ENCODE assay signal across 24 cellular contexts in genomic region chr5:125582358-125582757, GRCh38.
DNase-seq lines count a peak whose midpoint lies in the region; ATAC-seq and TF ChIP-seq lines count a peak whose summit lies in the region.
"Had no signal": no experiment of that assay in that cellular context is flagged by ENCODE, and none has a peak within 500 bp of the region (broad histone marks: within the 10 kb centered on the region; RNA-seq: fewer than 3 reads in every experiment).

No MANE protein-coding gene starts in this region.

- H2AK5ac ChIP-seq in mesenchymal stem cell (ENCODE audit: low read length, severe bottlenecking), result no peak overlapping the region

- no peak overlapping the region for H3K27ac ChIP-seq in GM23248
- no peak overlapping the region for H3K27ac ChIP-seq in mesenchymal stem cell (ENCODE audit: low read length, poor library complexity, severe bottlenecking)
- no peak overlapping the region for H3K27ac ChIP-seq in GM23338 (ENCODE audit: low read depth)
- H3K27ac ChIP-seq: dorsolateral prefrontal cortex, gastrocnemius medialis, upper lobe of left lung had no signal

- no peak overlapping the region for H4K8ac ChIP-seq in mesenchymal stem cell (ENCODE audit: low read length)

- H2AFZ ChIP-seq in GM23248 (no peak overlapping the region), mesenchymal stem cell (ENCODE audit: low read depth, low read length) (no peak overlapping the region), GM23338 (no peak overlapping the region)

- H3K27ac Mint-ChIP-seq in activated naive CD4-positive, alpha-beta T cell treated with anti-CD3 and anti-CD28 coated beads, Interleukin-2, amount 10 ng/mL, durations not matched to agents 7 days and 5 days, result no peak overlapping the region
- H3K27ac Mint-ChIP-seq in GM23338, result no peak overlapping the region
- H3K27ac Mint-ChIP-seq: activated CD8-positive, alpha-beta T cell treated with anti-CD3 and anti-CD28 coated beads, Interleukin-2, amount 10 ng/mL, durations not matched to agents 7 days and 5 days; activated naive CD8-positive, alpha-beta T cell; IgD-negative memory B cell; immature natural killer cell; natural killer cell treated with Interleukin-12 subunit alpha and Interleukin-12 subunit beta and Interleukin-15 and Interleukin-18, amount 100 ng/mL, for 72 hours had no signal

- H3K4me1 Mint-ChIP-seq in activated naive CD4-positive, alpha-beta T cell treated with anti-CD3 and anti-CD28 coated beads, Interleukin-2, amount 10 ng/mL, durations not matched to agents 7 days and 5 days, result no peaks in the 10 kb centered on the region
- peaks cover 3% of the 10 kb centered on the region; the same call in 2 of the 3 replicates for H3K4me1 Mint-ChIP-seq in GM23338
- H3K4me1 Mint-ChIP-seq: IgD-negative memory B cell, immature natural killer cell had no signal

- no peak overlapping the region for H3K4ac ChIP-seq in mesenchymal stem cell (ENCODE audit: low read depth in 1 of 2, low read length in 2 of 2)

- H3K9me2 ChIP-seq in GM23248 (ENCODE audit: insufficient read depth) (no peaks in the 10 kb centered on the region), GM23338 (ENCODE audit: insufficient read depth) (peaks cover 5% of the 10 kb centered on the region; the same call in 1 of the 2 replicates)

- H3K4me2 ChIP-seq in GM23248 (ENCODE audit: unreplicated experiment) (no peak overlapping the region), mesenchymal stem cell (ENCODE audit: low read length, poor library complexity, severe bottlenecking) (no peak overlapping the region), GM23338 (no peak overlapping the region)

- no peaks in the 10 kb centered on the region for H3K27me3 Mint-ChIP-seq in activated naive CD4-positive, alpha-beta T cell treated with anti-CD3 and anti-CD28 coated beads, Interleukin-2, amount 10 ng/mL, durations not matched to agents 7 days and 5 days
- peaks cover 2% of the 10 kb centered on the region for H3K27me3 Mint-ChIP-seq in GM23338 (ENCODE audit: insufficient read depth, low read depth, poor library complexity)
- H3K27me3 Mint-ChIP-seq: activated naive CD8-positive, alpha-beta T cell had no signal

- H3K23ac ChIP-seq in mesenchymal stem cell (ENCODE audit: low read length in 2 of 2), result no peak overlapping the region

- 12 to 29% methylated on average over 1 of the region's 1 CpG for WGBS in GM23248 (ENCODE audit: low coverage in 1 of 2, low lambda C conversion rate in 2 of 2, missing lambda C conversion rate in 2 of 2), 2 experiments
- WGBS in mesenchymal stem cell, result no CpG with 5 or more reads among the region's 1 CpG

- ATAC-seq in GM23338, result no peak
- ATAC-seq: activated CD8-positive, alpha-beta T cell treated with anti-CD3 and anti-CD28 coated beads, Interleukin-2, amount 10 ng/mL, durations not matched to agents 7 days and 5 days; natural killer cell treated with Interleukin-12 subunit alpha and Interleukin-12 subunit beta and Interleukin-15 and Interleukin-18, amount 100 ng/mL, for 72 hours had no signal

- no peak overlapping the region for H4K91ac ChIP-seq in mesenchymal stem cell (ENCODE audit: low read length)

- TF ChIP-seq CTCF in fibroblast of villous mesenchyme (IDR thresholded peaks at IDR 0.05; ENCODE audit: insufficient read depth, low read depth, low read length), result no peak
- TF ChIP-seq CTCF in GM23338 (conservative IDR thresholded peaks at IDR 0.05; ENCODE audit: low read depth in 2 of 2), result no peak

- no peak overlapping the region for H2BK120ac ChIP-seq in mesenchymal stem cell (ENCODE audit: low read depth, low read length)

- H3K14ac ChIP-seq in mesenchymal stem cell (ENCODE audit: low read length in 2 of 2), result no peak overlapping the region

- in situ Hi-C loops in GM23248 (cut with MboI), result no loop called here

- CTCF ChIA-PET in activated naive CD4-positive, alpha-beta T cell treated with anti-CD3 and anti-CD28 coated beads, Interleukin-2, amount 10 ng/mL, durations not matched to agents 7 days and 5 days (lab: Charles Lee), result no interaction called here

- H3K79me1 ChIP-seq in mesenchymal stem cell (replicated peaks; ENCODE audit: low read length, poor library complexity, severe bottlenecking), result no peaks in the 10 kb centered on the region

- no peak overlapping the region for H3K4me3 ChIP-seq in GM23248
- H3K4me3 ChIP-seq in fibroblast of villous mesenchyme (ENCODE audit: low read depth, low read length), result no peak overlapping the region
- H3K4me3 ChIP-seq in mesenchymal stem cell (ENCODE audit: insufficient read depth in 1 of 2, low read depth in 1 of 2, low read length in 2 of 2), result no peak overlapping the region
- H3K4me3 ChIP-seq in GM23338, result no peak overlapping the region
- H3K4me3 ChIP-seq: dorsolateral prefrontal cortex, gastrocnemius medialis, upper lobe of left lung had no signal

- peaks cover 14% of the 10 kb centered on the region for H3K27me3 ChIP-seq in GM23248 (replicated peaks; ENCODE audit: insufficient read depth)
- H3K27me3 ChIP-seq in mesenchymal stem cell (ENCODE audit: control insufficient read depth in 1 of 2, insufficient read depth in 1 of 2, low read length in 2 of 2), result no peaks in the 10 kb centered on the region
- H3K27me3 ChIP-seq in GM23338 (ENCODE audit: insufficient read depth), result no peaks in the 10 kb centered on the region
- H3K27me3 ChIP-seq: dorsolateral prefrontal cortex, gastrocnemius medialis, upper lobe of left lung had no signal

- peaks cover 13% of the 10 kb centered on the region; the same call in 1 of the 2 replicates for H3K4me1 ChIP-seq in GM23248 (ENCODE audit: insufficient read depth)
- no peaks in the 10 kb centered on the region for H3K4me1 ChIP-seq in mesenchymal stem cell (ENCODE audit: control insufficient read depth, insufficient read depth, low read depth, low read length)
- H3K4me1 ChIP-seq in GM23338 (ENCODE audit: insufficient read depth), result 0 out of 2 replicates have a peak, but pooled peaks cover 5% of the 10 kb centered on the region

- H2BK5ac ChIP-seq in mesenchymal stem cell (ENCODE audit: low read depth, low read length, poor library complexity, severe bottlenecking), result no peak overlapping the region

- H3K9me3 ChIP-seq in GM23248 (ENCODE audit: low read depth), result no peaks in the 10 kb centered on the region
- no peaks in the 10 kb centered on the region for H3K9me3 ChIP-seq in mesenchymal stem cell (ENCODE audit: control insufficient read depth, low read length)
- H3K9me3 ChIP-seq: gastrocnemius medialis, upper lobe of left lung had no signal

- H3K79me2 ChIP-seq in GM23248 (ENCODE audit: insufficient read depth), result no peaks in the 10 kb centered on the region
- H3K79me2 ChIP-seq in GM23338 (replicated peaks; ENCODE audit: insufficient read depth), result no peaks in the 10 kb centered on the region

- H3K36me3 Mint-ChIP-seq in activated naive CD4-positive, alpha-beta T cell treated with anti-CD3 and anti-CD28 coated beads, Interleukin-2, amount 10 ng/mL, durations not matched to agents 7 days and 5 days, result no peaks in the 10 kb centered on the region
- peaks cover 4% of the 10 kb centered on the region; the same call in 2 of the 3 replicates for H3K36me3 Mint-ChIP-seq in GM23338 (ENCODE audit: low read depth)
- H3K36me3 Mint-ChIP-seq: activated naive CD8-positive, alpha-beta T cell; IgD-negative memory B cell; immature natural killer cell; natural killer cell treated with Interleukin-12 subunit alpha and Interleukin-12 subunit beta and Interleukin-15 and Interleukin-18, amount 100 ng/mL, for 72 hours had no signal

- H3K36me3 ChIP-seq in GM23248 (ENCODE audit: low read depth), result no peaks in the 10 kb centered on the region
- H3K36me3 ChIP-seq in mesenchymal stem cell (ENCODE audit: control insufficient read depth in 1 of 2, insufficient read depth in 2 of 2, low read depth in 1 of 2, low read length in 2 of 2), result no peaks in the 10 kb centered on the region
- no peaks in the 10 kb centered on the region for H3K36me3 ChIP-seq in GM23338 (ENCODE audit: insufficient read depth)
- H3K36me3 ChIP-seq: gastrocnemius medialis, upper lobe of left lung had no signal

- H2BK15ac ChIP-seq in mesenchymal stem cell (ENCODE audit: low read depth, poor library complexity, severe bottlenecking), result no peak overlapping the region

- H3K4me3 Mint-ChIP-seq in activated naive CD4-positive, alpha-beta T cell treated with anti-CD3 and anti-CD28 coated beads, Interleukin-2, amount 10 ng/mL, durations not matched to agents 7 days and 5 days, result no peak overlapping the region
- no peak overlapping the region for H3K4me3 Mint-ChIP-seq in GM23338
- H3K4me3 Mint-ChIP-seq: activated CD8-positive, alpha-beta T cell treated with anti-CD3 and anti-CD28 coated beads, Interleukin-2, amount 10 ng/mL, durations not matched to agents 7 days and 5 days; activated naive CD8-positive, alpha-beta T cell; IgD-negative memory B cell; immature natural killer cell; natural killer cell treated with Interleukin-12 subunit alpha and Interleukin-12 subunit beta and Interleukin-15 and Interleukin-18, amount 100 ng/mL, for 72 hours had no signal

- DNase-seq in GM23248, result peak; percentile 52
- DNase-seq in amniotic epithelial cell (ENCODE audit: low read depth), result peak; percentile 69
- DNase-seq in fibroblast of villous mesenchyme (ENCODE audit: low read depth), result peak; percentile 34
- no peak for DNase-seq in mesenchymal stem cell
- no peak for DNase-seq in NCI-H1694 (lab: John Stamatoyannopoulos, UW)
- no peak for DNase-seq in activated naive CD4-positive, alpha-beta T cell treated with anti-CD3 and anti-CD28 coated beads, Interleukin-2, amount 10 ng/mL, durations not matched to agents 7 days and 5 days
- no peak for DNase-seq in GM23338 (ENCODE audit: low spot score)
- no peak for DNase-seq in DMS 273 treated with DMSO at 0.1 percent for 48 hours (lab: John Stamatoyannopoulos, UW)
- DNase-seq: ACHN; activated CD8-positive, alpha-beta T cell treated with anti-CD3 and anti-CD28 coated beads, Interleukin-2, amount 10 ng/mL, durations not matched to agents 7 days and 5 days; DMS153; dorsolateral prefrontal cortex; gastrocnemius medialis; hippocampal formation; immature natural killer cell; NCI-H1092 treated with DMSO at 0.1 percent for 48 hours; NCI-H2029 treated with DMSO at 0.1 percent for 48 hours; NCI-H69; stimulated activated CD4-positive, alpha-beta T cell treated with anti-CD3 and anti-CD28 coated beads, Interleukin-2, amount 100 ng/mL, for 48 hours; T-helper 1 cell; upper lobe of left lung had no signal

- no peak overlapping the region for H3K18ac ChIP-seq in mesenchymal stem cell (ENCODE audit: low read depth in 1 of 2, low read length in 2 of 2)

- H2BK12ac ChIP-seq in mesenchymal stem cell (ENCODE audit: low read length in 2 of 2), result no peak overlapping the region

- H4K20me1 ChIP-seq in GM23248 (ENCODE audit: insufficient read depth) (no peaks in the 10 kb centered on the region), GM23338 (replicated peaks; ENCODE audit: insufficient read depth) (no peaks in the 10 kb centered on the region)

- no peaks in the 10 kb centered on the region for H3F3A ChIP-seq in GM23248 (ENCODE audit: insufficient read depth)
- H3F3A ChIP-seq in GM23338 (replicated peaks; ENCODE audit: low read depth), result no peaks in the 10 kb centered on the region

- no peak overlapping the region for H3K9ac ChIP-seq in GM23248
- H3K9ac ChIP-seq in mesenchymal stem cell (ENCODE audit: low read length), result peak overlapping the region; percentile 23

- H3K9me3 Mint-ChIP-seq in activated naive CD4-positive, alpha-beta T cell treated with anti-CD3 and anti-CD28 coated beads, Interleukin-2, amount 10 ng/mL, durations not matched to agents 7 days and 5 days, result peaks cover 11% of the 10 kb centered on the region
- peaks cover 5% of the 10 kb centered on the region; the same call in 2 of the 3 replicates for H3K9me3 Mint-ChIP-seq in GM23338

Comparison
In these comparisons a context has a peak if more than half of its experiments do, and no peak if none do; other contexts are left out.
1. DNase-seq: peak in GM23248 (single experiment), amniotic epithelial cell (single experiment) and fibroblast of villous mesenchyme (single experiment); none in mesenchymal stem cell (single experiment), NCI-H1694 (single experiment), activated naive CD4-positive, alpha-beta T cell treated with anti-CD3 and anti-CD28 coated beads, Interleukin-2, amount 10 ng/mL, durations not matched to agents 7 days and 5 days (single experiment), GM23338 (single experiment) and DMS 273 treated with DMSO at 0.1 percent for 48 hours (single experiment).